ENCODE assay signal across 9 cellular contexts in genomic region chr5:176611435-176611834, GRCh38. TPM values are rescaled to one million over a fixed set of nuclear protein-coding genes. Genes with fewer than 3 reads are reported as not detected.
DNase-seq lines count a peak whose midpoint lies in the region; ATAC-seq and TF ChIP-seq lines count a peak whose summit lies in the region.
"Had no signal": no experiment of that assay in that cellular context is flagged by ENCODE, and none has a peak within 500 bp of the region (broad histone marks: within the 10 kb centered on the region; RNA-seq: fewer than 3 reads in every experiment).

No MANE protein-coding gene starts in this region.

- no peak overlapping the region for H3K4me3 Mint-ChIP-seq in Caco-2 (ENCODE audit: unreplicated experiment)
- no peak overlapping the region for H3K4me3 Mint-ChIP-seq in activated T-cell treated with anti-CD3 and anti-CD28 coated beads, Interleukin-2, amount 50 U/mL, for 24 hours

- H3K9me3 ChIP-seq in Caco-2: no peaks in the 10 kb centered on the region
- H3K9me3 ChIP-seq in MM.1S (replicated peaks; ENCODE audit: insufficient read depth, low read length): no peaks in the 10 kb centered on the region
- H3K9me3 ChIP-seq in psoas muscle: no peaks in the 10 kb centered on the region

- peaks cover 19% of the 10 kb centered on the region for H3K27me3 Mint-ChIP-seq in Caco-2 (ENCODE audit: insufficient read depth, unreplicated experiment)
- H3K27me3 Mint-ChIP-seq in activated T-cell treated with anti-CD3 and anti-CD28 coated beads, Interleukin-2, amount 50 U/mL, for 24 hours: peaks cover 47% of the 10 kb centered on the region

- H3K9me2 ChIP-seq in MM.1S (replicated peaks; ENCODE audit: insufficient read depth, low read length): no peaks in the 10 kb centered on the region

- H3K4me1 ChIP-seq in Caco-2 (0 out of 2 replicates have a peak, but pooled peaks cover 6% of the 10 kb centered on the region), MM.1S (ENCODE audit: low read length) (peaks cover 23% of the 10 kb centered on the region), psoas muscle (no peaks in the 10 kb centered on the region)

- H3K4me1 Mint-ChIP-seq in Caco-2 (ENCODE audit: low read depth, unreplicated experiment): peaks cover 8% of the 10 kb centered on the region
- H3K4me1 Mint-ChIP-seq in activated T-cell treated with anti-CD3 and anti-CD28 coated beads, Interleukin-2, amount 50 U/mL, for 24 hours (ENCODE audit: low read depth): peaks cover 14% of the 10 kb centered on the region

- intact Hi-C loops in Caco-2 (cut with micrococcal nuclease; ENCODE audit: unreplicated experiment) (no loop called here), psoas muscle (cut with DNase I) (loop anchor here in 1 of 2 donors (5.0 kb wide), 1 partner anchor 36 kb away; the partner anchor contains the start of gene TSPAN17)

- no peak overlapping the region for H3K9ac ChIP-seq in MM.1S (ENCODE audit: low read length)

- H3K79me2 ChIP-seq in MM.1S (ENCODE audit: low read length): peaks cover 3% of the 10 kb centered on the region; the same call in 1 of the 2 replicates

- no peaks in the 10 kb centered on the region for H4K20me1 ChIP-seq in MM.1S (ENCODE audit: insufficient read depth, low read length)

- no peak overlapping the region for H3K27ac Mint-ChIP-seq in Caco-2 (ENCODE audit: unreplicated experiment)
- no peak overlapping the region for H3K27ac Mint-ChIP-seq in activated T-cell treated with anti-CD3 and anti-CD28 coated beads, Interleukin-2, amount 50 U/mL, for 24 hours

- 10% methylated on average over 10 of the region's 10 CpGs for WGBS in psoas muscle, 3 donors

- CTCF ChIA-PET in Caco-2 (lab: Charles Lee): no interaction called here

- no peak overlapping the region for H3K4me3 ChIP-seq in Caco-2 (ENCODE audit: low read depth, low read length)
- H3K4me3 ChIP-seq in MM.1S (ENCODE audit: low read length): no peak overlapping the region
- no peak overlapping the region for H3K4me3 ChIP-seq in psoas muscle

- H3K27ac ChIP-seq in MM.1S (ENCODE audit: low read length): no peak overlapping the region
- no peak overlapping the region for H3K27ac ChIP-seq in psoas muscle

- POLR2A ChIA-PET in Caco-2 (lab: Charles Lee): no interaction called here

- peaks cover 9% of the 10 kb centered on the region for H3K36me3 Mint-ChIP-seq in Caco-2 (ENCODE audit: insufficient read depth, unreplicated experiment)
- H3K36me3 Mint-ChIP-seq in activated T-cell treated with anti-CD3 and anti-CD28 coated beads, Interleukin-2, amount 50 U/mL, for 24 hours (ENCODE audit: low read depth): no peaks in the 10 kb centered on the region

- H3K36me3 ChIP-seq in Caco-2 (ENCODE audit: control insufficient read depth, insufficient read depth, low read length) (no peaks in the 10 kb centered on the region), MM.1S (replicated peaks; ENCODE audit: insufficient read depth, low read length) (no peaks in the 10 kb centered on the region), psoas muscle (ENCODE audit: insufficient read depth in 1 of 2, low read depth in 1 of 2) (no peaks in the 10 kb centered on the region)

- no peaks in the 10 kb centered on the region for H3K9me3 Mint-ChIP-seq in Caco-2 (ENCODE audit: unreplicated experiment)
- H3K9me3 Mint-ChIP-seq in activated T-cell treated with anti-CD3 and anti-CD28 coated beads, Interleukin-2, amount 50 U/mL, for 24 hours: no peaks in the 10 kb centered on the region

- no peak for ATAC-seq in psoas muscle
- no peak for ATAC-seq in GM18520 (IDR thresholded peaks at IDR 0.05; ENCODE audit: unreplicated experiment)
- ATAC-seq in GM21447 (IDR thresholded peaks at IDR 0.05; ENCODE audit: unreplicated experiment): no peak
- ATAC-seq in GM21723 (IDR thresholded peaks at IDR 0.05; ENCODE audit: unreplicated experiment): no peak

- DNase-seq in Caco-2: peak; percentile 73 to 85
- peak; percentile 68 for DNase-seq in MM.1S
- peak; percentile 53 for DNase-seq in activated T-cell treated with anti-CD3 and anti-CD28 coated beads, Interleukin-2, amount 50 U/mL, for 24 hours
- DNase-seq in foreskin melanocyte: peak; percentile 59
- DNase-seq in psoas muscle: peak; percentile 82 to 84

- H3F3A ChIP-seq in MM.1S (ENCODE audit: insufficient read depth, low read length): 0 out of 2 replicates have a peak, but pooled peaks cover 4% of the 10 kb centered on the region

- no TSS peak for BruUV-seq in Caco-2 (replicated peaks; lab: Mats Ljungman, UMichigan)

- TF ChIP-seq CTCF in Caco-2 (IDR thresholded peaks at IDR 0.05; ENCODE audit: insufficient read depth in 1 of 2, low read depth in 1 of 2, low read length in 1 of 2, severe bottlenecking in 1 of 2, unreplicated experiment in 1 of 2): no peak
- no peak for TF ChIP-seq CTCF in MM.1S (IDR thresholded peaks at IDR 0.05; ENCODE audit: low read length)
- TF ChIP-seq CTCF in psoas muscle (IDR thresholded peaks at IDR 0.05): no peak

- no peak overlapping the region for H2AFZ ChIP-seq in MM.1S (ENCODE audit: low read length)

- H3K4me2 ChIP-seq in MM.1S (ENCODE audit: low read depth, low read length): no peak overlapping the region

- H3K27me3 ChIP-seq in Caco-2 (replicated peaks; ENCODE audit: control insufficient read depth, insufficient read depth, low read length): no peaks in the 10 kb centered on the region
- peaks cover 42% of the 10 kb centered on the region for H3K27me3 ChIP-seq in MM.1S (replicated peaks; ENCODE audit: insufficient read depth, low read length)
- peaks cover 0 to 49% (median 4%) of the 10 kb centered on the region in 3 donors for H3K27me3 ChIP-seq in psoas muscle (ENCODE audit: insufficient read depth in 3 of 3, low read length in 2 of 3)

RNA-seq across cellular contexts. Expression of gene GPRIN1, which starts 1.5 kb away (rescaled TPM):
- total RNA-seq in Caco-2 (2022): 3.9 and 5.2 TPM in 2 replicates
- under 1 TPM; 0.21 to 0.71 (median 0.37) TPM for total RNA-seq in psoas muscle
- polyA plus RNA-seq in psoas muscle: 1 to 10 TPM in 1 of 3 donors, under 1 TPM in 2; 0.18 to 1.2 (median 0.23) TPM

RNA-seq across cellular contexts. Expression of gene SNCB, which starts 18.9 kb away (rescaled TPM):
- total RNA-seq in Caco-2 (2022) (not detected in 2 replicates), psoas muscle (1 to 10 TPM in 1 of 4 donors, under 1 TPM in 3; 0.32 to 1.2 (median 0.78) TPM)
- polyA plus RNA-seq in psoas muscle: under 1 TPM; 0.34 to 0.42 (median 0.38) TPM
- total RNA-seq: subcutaneous adipose tissue had no signal

RNA-seq across cellular contexts. Expression of gene EIF4E1B, which starts 19.0 kb away (rescaled TPM):
- not detected in 2 replicates for total RNA-seq in Caco-2 (2022)
- total RNA-seq in psoas muscle: not detected
- under 1 TPM in 2 of 3 donors, not detected in 1; 0.04 to 0.62 TPM for polyA plus RNA-seq in psoas muscle
- total RNA-seq: subcutaneous adipose tissue had no signal

RNA-seq across cellular contexts. Expression of gene TSPAN17, which starts 35.8 kb away (rescaled TPM):
- total RNA-seq in Caco-2 (2022): 19.6 and 20.5 TPM in 2 replicates
- 10 to 100 TPM; 22.5 to 31.2 (median 28.2) TPM for total RNA-seq in psoas muscle
- polyA plus RNA-seq in psoas muscle: 10 to 100 TPM; 24.1 to 51.9 (median 25.8) TPM
